In genomic region chr16:68448360-68448970, GRCh38 we compare ENCODE assay signal across 1 cellular context.
A peak's percentile ranks its signal among the peaks of the same experiment; 100 is the strongest.
TF ChIP-seq lines count a peak whose summit lies in the region.

SMPD3 (minus strand) TSS chr16:68448508; CDS start chr16:68372181, 76,327 bp downstream.

TF ChIP-seq in HepG2, 621 proteins besides CTCF, POLR2A, EP300 and RAD21 (continued from another document and continues in another):
- TF ChIP-seq ZNF687 (CRISPR knock-in tag; IDR thresholded peaks at IDR 0.05) (peak; percentile 73), MIXL1 (CRISPR knock-in tag; IDR thresholded peaks at IDR 0.05) (peak; percentile 43), CREM (IDR thresholded peaks at IDR 0.05) (peak; percentile 99), CREM (CRISPR knock-in tag; IDR thresholded peaks at IDR 0.05) (peak; percentile 61), ZNF792 (CRISPR knock-in tag; IDR thresholded peaks at IDR 0.05) (peak; percentile 80; the same call in 1 of the 2 replicates), ZMAT3 (CRISPR knock-in tag; conservative IDR thresholded peaks at IDR 0.05) (no peak), REL (CRISPR knock-in tag; conservative IDR thresholded peaks at IDR 0.05) (no peak), MTA3 (CRISPR knock-in tag; IDR thresholded peaks at IDR 0.05) (no peak), ZNF569 (CRISPR knock-in tag; IDR thresholded peaks at IDR 0.05; ENCODE audit: borderline replicate concordance) (no peak), YY1 (IDR thresholded peaks at IDR 0.05; ENCODE audit: insufficient read depth, insufficient replicate concordance, low read depth, low read length) (peak; percentile 56), ZNF713 (CRISPR knock-in tag; IDR thresholded peaks at IDR 0.05) (no peak), SNAI1 (CRISPR knock-in tag; IDR thresholded peaks at IDR 0.05; ENCODE audit: borderline replicate concordance) (no peak), ZNF33B (CRISPR knock-in tag; IDR thresholded peaks at IDR 0.05) (no peak), MAF1 (CRISPR knock-in tag; IDR thresholded peaks at IDR 0.05; ENCODE audit: borderline replicate concordance) (peak; percentile 74; the same call in 1 of the 2 replicates), MAX (IDR thresholded peaks at IDR 0.05) (0 out of 2 replicates have a peak, but pooled peaks have one; percentile 17), PLSCR1 (CRISPR knock-in tag; IDR thresholded peaks at IDR 0.05; ENCODE audit: borderline replicate concordance) (no peak), NCOA1 (CRISPR knock-in tag; IDR thresholded peaks at IDR 0.05) (no peak), ZNF18 (CRISPR knock-in tag; IDR thresholded peaks at IDR 0.05; ENCODE audit: insufficient replicate concordance) (peak; percentile 13), ZNF558 (CRISPR knock-in tag; IDR thresholded peaks at IDR 0.05; ENCODE audit: borderline replicate concordance) (no peak; the same call in 1 of the 2 replicates), SALL1 (CRISPR knock-in tag; IDR thresholded peaks at IDR 0.05) (peak; percentile 92), ZNF850 (CRISPR knock-in tag; conservative IDR thresholded peaks at IDR 0.05) (no peak), ZNF460 (CRISPR knock-in tag; IDR thresholded peaks at IDR 0.05; ENCODE audit: borderline replicate concordance) (no peak; the same call in 1 of the 2 replicates), PHF5A (CRISPR knock-in tag; IDR thresholded peaks at IDR 0.05; ENCODE audit: low read depth, unreplicated experiment) (no peak), SNAPC2 (CRISPR knock-in tag; IDR thresholded peaks at IDR 0.05) (peak; percentile 77; the same call in 1 of the 2 replicates), RFX3 (CRISPR knock-in tag; IDR thresholded peaks at IDR 0.05) (peak; percentile 80), ZNF468 (CRISPR knock-in tag; IDR thresholded peaks at IDR 0.05) (no peak), NFE2 (CRISPR knock-in tag; IDR thresholded peaks at IDR 0.05) (no peak), AHR (CRISPR knock-in tag; IDR thresholded peaks at IDR 0.05) (peak; percentile 91; the same call in 1 of the 2 replicates), SYNCRIP (IDR thresholded peaks at IDR 0.05; ENCODE audit: insufficient read depth, low read depth, low read length) (no peak), NR2C2 (CRISPR knock-in tag; IDR thresholded peaks at IDR 0.05; ENCODE audit: borderline replicate concordance) (peak; percentile 79), NFYB (CRISPR knock-in tag; IDR thresholded peaks at IDR 0.05) (peak; percentile 80), POGK (CRISPR knock-in tag; conservative IDR thresholded peaks at IDR 0.05) (peak; percentile 90), ZNF383 (CRISPR knock-in tag; IDR thresholded peaks at IDR 0.05; ENCODE audit: borderline replicate concordance) (peak; percentile 94; the same call in 1 of the 2 replicates)
- TF ChIP-seq, protein P1, sequence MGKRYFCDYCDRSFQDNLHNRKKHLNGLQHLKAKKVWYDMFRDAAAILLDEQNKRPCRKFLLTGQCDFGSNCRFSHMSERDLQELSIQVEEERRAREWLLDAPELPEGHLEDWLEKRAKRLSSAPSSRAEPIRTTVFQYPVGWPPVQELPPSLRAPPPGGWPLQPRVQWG (CRISPR knock-in tag; IDR thresholded peaks at IDR 0.05; ENCODE audit: borderline replicate concordance, low read depth), result no peak
- TF ChIP-seq, protein P2, sequence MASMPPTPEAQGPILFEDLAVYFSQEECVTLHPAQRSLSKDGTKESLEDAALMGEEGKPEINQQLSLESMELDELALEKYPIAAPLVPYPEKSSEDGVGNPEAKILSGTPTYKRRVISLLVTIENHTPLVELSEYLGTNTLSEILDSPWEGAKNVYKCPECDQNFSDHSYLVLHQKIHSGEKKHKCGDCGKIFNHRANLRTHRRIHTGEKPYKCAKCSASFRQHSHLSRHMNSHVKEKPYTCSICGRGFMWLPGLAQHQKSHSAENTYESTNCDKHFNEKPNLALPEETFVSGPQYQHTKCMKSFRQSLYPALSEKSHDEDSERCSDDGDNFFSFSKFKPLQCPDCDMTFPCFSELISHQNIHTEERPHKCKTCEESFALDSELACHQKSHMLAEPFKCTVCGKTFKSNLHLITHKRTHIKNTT (CRISPR knock-in tag; IDR thresholded peaks at IDR 0.05), result peak; percentile 99; the same call in 1 of the 2 replicates
- TF ChIP-seq, protein P3, sequence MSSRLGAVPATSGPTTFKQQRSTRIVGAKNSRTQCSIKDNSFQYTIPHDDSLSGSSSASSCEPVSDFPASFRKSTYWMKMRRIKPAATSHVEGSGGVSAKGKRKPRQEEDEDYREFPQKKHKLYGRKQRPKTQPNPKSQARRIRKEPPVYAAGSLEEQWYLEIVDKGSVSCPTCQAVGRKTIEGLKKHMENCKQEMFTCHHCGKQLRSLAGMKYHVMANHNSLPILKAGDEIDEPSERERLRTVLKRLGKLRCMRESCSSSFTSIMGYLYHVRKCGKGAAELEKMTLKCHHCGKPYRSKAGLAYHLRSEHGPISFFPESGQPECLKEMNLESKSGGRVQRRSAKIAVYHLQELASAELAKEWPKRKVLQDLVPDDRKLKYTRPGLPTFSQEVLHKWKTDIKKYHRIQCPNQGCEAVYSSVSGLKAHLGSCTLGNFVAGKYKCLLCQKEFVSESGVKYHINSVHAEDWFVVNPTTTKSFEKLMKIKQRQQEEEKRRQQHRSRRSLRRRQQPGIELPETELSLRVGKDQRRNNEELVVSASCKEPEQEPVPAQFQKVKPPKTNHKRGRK (CRISPR knock-in tag; IDR thresholded peaks at IDR 0.05), result no peak
- TF ChIP-seq, protein P4, sequence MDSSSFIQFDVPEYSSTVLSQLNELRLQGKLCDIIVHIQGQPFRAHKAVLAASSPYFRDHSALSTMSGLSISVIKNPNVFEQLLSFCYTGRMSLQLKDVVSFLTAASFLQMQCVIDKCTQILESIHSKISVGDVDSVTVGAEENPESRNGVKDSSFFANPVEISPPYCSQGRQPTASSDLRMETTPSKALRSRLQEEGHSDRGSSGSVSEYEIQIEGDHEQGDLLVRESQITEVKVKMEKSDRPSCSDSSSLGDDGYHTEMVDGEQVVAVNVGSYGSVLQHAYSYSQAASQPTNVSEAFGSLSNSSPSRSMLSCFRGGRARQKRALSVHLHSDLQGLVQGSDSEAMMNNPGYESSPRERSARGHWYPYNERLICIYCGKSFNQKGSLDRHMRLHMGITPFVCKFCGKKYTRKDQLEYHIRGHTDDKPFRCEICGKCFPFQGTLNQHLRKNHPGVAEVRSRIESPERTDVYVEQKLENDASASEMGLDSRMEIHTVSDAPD (CRISPR knock-in tag; IDR thresholded peaks at IDR 0.05), result no peak
- TF ChIP-seq, protein P5, sequence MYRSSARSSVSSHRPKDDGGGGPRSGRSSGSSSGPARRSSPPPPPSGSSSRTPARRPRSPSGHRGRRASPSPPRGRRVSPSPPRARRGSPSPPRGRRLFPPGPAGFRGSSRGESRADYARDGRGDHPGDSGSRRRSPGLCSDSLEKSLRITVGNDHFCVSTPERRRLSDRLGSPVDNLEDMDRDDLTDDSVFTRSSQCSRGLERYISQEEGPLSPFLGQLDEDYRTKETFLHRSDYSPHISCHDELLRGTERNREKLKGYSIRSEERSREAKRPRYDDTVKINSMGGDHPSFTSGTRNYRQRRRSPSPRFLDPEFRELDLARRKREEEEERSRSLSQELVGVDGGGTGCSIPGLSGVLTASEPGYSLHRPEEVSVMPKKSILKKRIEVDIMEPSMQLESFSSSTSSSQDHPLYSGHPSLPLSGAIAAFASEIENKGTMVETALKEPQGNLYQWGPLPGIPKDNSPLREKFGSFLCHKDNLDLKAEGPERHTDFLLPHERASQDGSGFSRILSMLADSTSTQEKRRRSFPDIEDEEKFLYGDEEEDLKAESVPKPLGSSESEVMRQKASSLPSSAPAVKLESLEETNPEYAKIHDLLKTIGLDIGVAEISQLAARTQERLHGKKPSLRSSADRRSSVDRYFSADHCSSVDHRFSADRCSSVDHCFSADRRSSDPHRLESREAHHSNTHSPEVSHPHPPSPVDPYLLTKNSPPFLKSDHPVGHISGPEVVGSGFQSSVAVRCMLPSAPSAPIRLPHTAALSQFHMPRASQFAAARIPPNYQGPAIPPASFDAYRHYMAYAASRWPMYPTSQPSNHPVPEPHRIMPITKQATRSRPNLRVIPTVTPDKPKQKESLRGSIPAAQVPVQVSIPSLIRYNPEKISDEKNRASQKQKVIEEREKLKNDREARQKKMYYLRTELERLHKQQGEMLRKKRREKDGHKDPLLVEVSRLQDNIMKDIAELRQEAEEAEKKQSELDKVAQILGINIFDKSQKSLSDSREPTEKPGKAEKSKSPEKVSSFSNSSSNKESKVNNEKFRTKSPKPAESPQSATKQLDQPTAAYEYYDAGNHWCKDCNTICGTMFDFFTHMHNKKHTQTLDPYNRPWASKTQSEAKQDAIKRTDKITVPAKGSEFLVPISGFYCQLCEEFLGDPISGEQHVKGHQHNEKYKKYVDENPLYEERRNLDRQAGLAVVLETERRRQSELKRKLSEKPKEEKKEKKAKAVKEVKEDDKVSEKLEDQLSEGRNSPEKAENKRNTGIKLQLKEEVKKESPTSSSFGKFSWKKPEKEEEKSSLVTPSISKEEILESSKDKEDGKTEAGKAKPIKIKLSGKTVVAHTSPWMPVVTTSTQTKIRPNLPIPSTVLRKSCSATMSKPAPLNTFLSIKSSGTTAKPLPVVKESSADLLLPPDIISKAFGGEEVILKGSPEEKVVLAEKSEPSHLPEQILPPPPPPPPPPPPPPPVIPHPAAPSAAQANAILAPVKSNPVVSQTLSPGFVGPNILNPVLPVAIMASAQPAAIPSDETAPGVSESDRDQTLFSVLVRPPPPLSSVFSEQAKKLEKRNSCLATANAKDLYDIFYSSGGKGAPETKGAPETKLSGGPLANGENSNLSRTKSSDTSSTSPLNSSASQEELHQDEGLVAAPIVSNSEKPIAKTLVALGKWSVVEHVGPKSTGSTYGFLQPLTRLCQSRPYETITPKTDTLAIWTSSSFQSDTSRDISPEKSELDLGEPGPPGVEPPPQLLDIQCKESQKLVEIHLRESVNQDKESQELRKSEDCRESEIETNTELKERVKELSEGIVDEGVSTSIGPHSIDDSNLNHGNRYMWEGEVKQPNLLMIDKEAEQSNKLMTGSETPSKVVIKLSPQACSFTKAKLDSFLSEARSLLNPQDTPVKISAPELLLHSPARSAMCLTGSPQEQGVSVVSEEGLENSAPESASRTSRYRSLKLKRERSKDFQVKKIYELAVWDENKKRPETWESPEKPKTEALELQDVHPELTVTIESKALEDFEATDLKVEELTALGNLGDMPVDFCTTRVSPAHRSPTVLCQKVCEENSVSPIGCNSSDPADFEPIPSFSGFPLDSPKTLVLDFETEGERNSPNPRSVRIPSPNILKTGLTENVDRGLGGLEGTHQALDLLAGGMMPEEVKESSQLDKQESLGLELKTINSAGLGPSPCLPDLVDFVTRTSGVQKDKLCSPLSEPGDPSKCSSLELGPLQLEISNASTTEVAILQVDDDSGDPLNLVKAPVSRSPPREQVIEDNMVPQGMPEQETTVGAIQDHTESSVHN (CRISPR knock-in tag; IDR thresholded peaks at IDR 0.05), result 0 out of 2 replicates have a peak, but pooled peaks have one; percentile 47
